18 cellular contexts compared by ENCODE assay signal in the genomic region with DNA sequence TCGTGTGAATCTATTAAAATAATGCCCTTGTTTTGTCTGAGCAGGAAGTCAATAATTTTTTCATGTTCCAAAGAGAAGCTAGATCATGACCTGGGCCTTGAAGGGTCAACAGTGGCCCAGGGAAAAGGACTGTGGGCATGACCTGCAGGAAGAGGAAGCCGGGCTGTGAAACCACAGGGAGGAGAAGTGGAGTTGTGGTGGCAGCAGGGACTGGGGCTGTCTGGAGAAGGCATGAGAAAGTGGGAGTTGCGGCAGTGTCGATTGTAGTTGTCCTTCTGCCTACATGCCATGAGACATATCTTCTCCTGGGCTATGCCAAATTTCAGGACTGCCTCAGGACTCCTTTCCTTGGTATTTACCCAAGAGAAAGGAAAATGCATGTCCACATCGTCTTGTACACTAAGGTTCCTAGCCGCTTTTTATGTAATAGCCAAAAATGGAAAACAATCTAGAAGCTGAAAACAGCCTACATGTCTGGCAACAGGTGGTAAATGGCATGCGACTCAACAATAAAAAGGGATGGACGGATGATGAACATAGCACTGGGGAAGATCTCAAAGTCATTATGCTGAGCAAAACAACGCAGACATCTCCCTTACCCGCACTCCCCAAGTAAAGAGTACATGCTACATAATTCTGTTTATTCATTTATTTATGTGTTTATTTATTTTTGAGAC. TPM values are rescaled to one million over a fixed set of nuclear protein-coding genes. Genes with fewer than 3 reads are reported as not detected.
DNase-seq lines count a peak whose midpoint lies in the region; ATAC-seq and TF ChIP-seq lines count a peak whose summit lies in the region.
"Had no signal": no experiment of that assay in that cellular context is flagged by ENCODE, and none has a peak within 500 bp of the region (broad histone marks: within the 10 kb centered on the region; RNA-seq: fewer than 3 reads in every experiment).

No MANE protein-coding gene starts in this region.

- no peak for TF ChIP-seq CTCF in CD8-positive, alpha-beta T cell (IDR thresholded peaks at IDR 0.05)
- TF ChIP-seq CTCF in osteoblast (IDR thresholded peaks at IDR 0.05; ENCODE audit: extremely low read depth, low read depth, low read length) (no peak), foreskin keratinocyte (conservative IDR thresholded peaks at IDR 0.05) (no peak)

- no peak overlapping the region for H2AFZ ChIP-seq in osteoblast (ENCODE audit: low read length)

- no peaks in the 10 kb centered on the region for H3K9me3 ChIP-seq in CD8-positive, alpha-beta T cell (ENCODE audit: low read length)
- no peaks in the 10 kb centered on the region for H3K9me3 ChIP-seq in osteoblast (ENCODE audit: low read depth, low read length)
- H3K9me3 ChIP-seq: tibial nerve had no signal

- peaks cover 4% of the 10 kb centered on the region for H3K4me1 ChIP-seq in CD8-positive, alpha-beta T cell (ENCODE audit: insufficient read depth, low read length)
- H3K4me1 ChIP-seq in osteoblast (ENCODE audit: insufficient read depth, low read length), result peaks cover 8% of the 10 kb centered on the region
- no peaks in the 10 kb centered on the region for H3K4me1 ChIP-seq in foreskin keratinocyte
- H3K4me1 ChIP-seq: tibial nerve had no signal

- H4K20me1 ChIP-seq in osteoblast (ENCODE audit: insufficient read depth, low read length), result no peaks in the 10 kb centered on the region

- no peak overlapping the region for H3K4me3 Mint-ChIP-seq in CD8-positive, alpha-beta T cell
- H3K4me3 Mint-ChIP-seq: activated CD8-positive, alpha-beta T cell treated with anti-CD3 and anti-CD28 coated beads for 36 hours; activated T-helper 1 cell treated with anti-CD3 and anti-CD28 coated beads, Interleukin-12 subunit alpha, Interleukin-12 subunit beta, Interleukin-2, Interleukin-4 antibody, amounts not matched to agents 30 ng/mL and 10 ng/mL and 1 ng/mL, durations not matched to agents 14 hours and 24 hours and 36 hours had no signal

- H3K36me3 ChIP-seq in CD8-positive, alpha-beta T cell (ENCODE audit: insufficient read depth, low read length), result no peaks in the 10 kb centered on the region
- H3K36me3 ChIP-seq in osteoblast (ENCODE audit: insufficient read depth, low read length), result no peaks in the 10 kb centered on the region
- H3K36me3 ChIP-seq: tibial nerve had no signal

- peaks cover 49% of the 10 kb centered on the region for H3K4me1 Mint-ChIP-seq in CD8-positive, alpha-beta T cell (ENCODE audit: low read depth)

- no peaks in the 10 kb centered on the region for H3K9me3 Mint-ChIP-seq in CD8-positive, alpha-beta T cell
- H3K9me3 Mint-ChIP-seq: activated CD8-positive, alpha-beta T cell treated with anti-CD3 and anti-CD28 coated beads for 36 hours; activated T-helper 1 cell treated with anti-CD3 and anti-CD28 coated beads, Interleukin-12 subunit alpha, Interleukin-12 subunit beta, Interleukin-2, Interleukin-4 antibody, amounts not matched to agents 30 ng/mL and 10 ng/mL and 1 ng/mL, durations not matched to agents 14 hours and 24 hours and 36 hours had no signal

- peak overlapping the region; percentile 60 for H3K27ac Mint-ChIP-seq in CD8-positive, alpha-beta T cell
- H3K27ac Mint-ChIP-seq: activated CD8-positive, alpha-beta T cell treated with anti-CD3 and anti-CD28 coated beads for 36 hours; activated T-helper 1 cell treated with anti-CD3 and anti-CD28 coated beads, Interleukin-12 subunit alpha, Interleukin-12 subunit beta, Interleukin-2, Interleukin-4 antibody, amounts not matched to agents 30 ng/mL and 10 ng/mL and 1 ng/mL, durations not matched to agents 14 hours and 24 hours and 36 hours had no signal

- no peaks in the 10 kb centered on the region for H3K27me3 ChIP-seq in CD8-positive, alpha-beta T cell (ENCODE audit: insufficient read depth, low read length)
- H3K27me3 ChIP-seq in osteoblast (ENCODE audit: insufficient read depth, low read length) (no peaks in the 10 kb centered on the region), foreskin keratinocyte (peaks cover 8% of the 10 kb centered on the region)
- H3K27me3 ChIP-seq: tibial nerve had no signal

- no peak for ATAC-seq in CD8-positive, alpha-beta T cell
- ATAC-seq in left ventricle myocardium superior (peak; percentile 64), foreskin keratinocyte (no peak), GM19397 (IDR thresholded peaks at IDR 0.05; ENCODE audit: unreplicated experiment) (no peak), GM19452 (IDR thresholded peaks at IDR 0.05; ENCODE audit: unreplicated experiment) (no peak)
- ATAC-seq: activated CD8-positive, alpha-beta T cell treated with anti-CD3 and anti-CD28 coated beads for 36 hours had no signal

- H3K79me2 ChIP-seq in osteoblast (ENCODE audit: insufficient read depth, low read length), result no peaks in the 10 kb centered on the region

- H3K36me3 Mint-ChIP-seq in CD8-positive, alpha-beta T cell, result peaks cover 19% of the 10 kb centered on the region

- no peak for DNase-seq in CD8-positive, alpha-beta T cell
- peak; percentile 55 for DNase-seq in NOMO-1 treated with DMSO at 0.1 percent for 48 hours (lab: John Stamatoyannopoulos, UW; ENCODE audit: unreplicated experiment)
- DNase-seq in left ventricle myocardium superior, result no peak
- peak; percentile 35 for DNase-seq in osteoblast (ENCODE audit: insufficient read length, low spot score, missing footprints)
- no peak for DNase-seq in foreskin keratinocyte
- no peak for DNase-seq in GM03348 (ENCODE audit: low spot score)
- DNase-seq: activated CD8-positive, alpha-beta T cell treated with anti-CD3 and anti-CD28 coated beads for 36 hours; NCI-H2081 treated with DMSO at 0.1 percent for 48 hours; NK-92 treated with Interleukin-12 subunit alpha and Interleukin-12 subunit beta, amount 100 ng/mL, for 24 hours; stimulated activated CD4-positive, alpha-beta T cell treated with anti-CD3 and anti-CD28 coated beads, Interleukin-4, amount 100 ng/mL, for 4 hours had no signal

- CTCF ChIA-PET in CD8-positive, alpha-beta T cell (lab: Charles Lee), result no interaction called here

- H3K4me2 ChIP-seq in osteoblast (ENCODE audit: insufficient read depth, low read length), result no peak overlapping the region

- POLR2A ChIA-PET in CD8-positive, alpha-beta T cell (lab: Charles Lee), result no interaction called here

- intact Hi-C loops in CD8-positive, alpha-beta T cell (cut with DNase I, micrococcal nuclease), result no loop called here
- intact Hi-C loops in left ventricle myocardium superior (cut with micrococcal nuclease), result no loop called here

- no peak overlapping the region for H3K4me3 ChIP-seq in CD8-positive, alpha-beta T cell (ENCODE audit: low read depth, low read length)
- no peak overlapping the region for H3K4me3 ChIP-seq in osteoblast (ENCODE audit: insufficient read depth, low read length)
- H3K4me3 ChIP-seq: tibial nerve had no signal

- no peak overlapping the region for H3K27ac ChIP-seq in CD8-positive, alpha-beta T cell (ENCODE audit: low read depth, low read length)
- no peak overlapping the region for H3K27ac ChIP-seq in osteoblast (ENCODE audit: low read depth, low read length)
- H3K27ac ChIP-seq in foreskin keratinocyte, result no peak overlapping the region
- H3K27ac ChIP-seq: epithelial cell of prostate, tibial nerve, VCaP had no signal

- no peaks in the 10 kb centered on the region for H3K27me3 Mint-ChIP-seq in CD8-positive, alpha-beta T cell (ENCODE audit: low read depth)
- H3K27me3 Mint-ChIP-seq: activated CD8-positive, alpha-beta T cell treated with anti-CD3 and anti-CD28 coated beads for 36 hours had no signal

RNA-seq across cellular contexts. Expression of gene PTTG2, which starts 13.6 kb away (rescaled TPM):
- total RNA-seq in CD8-positive, alpha-beta T cell, result 1 to 10 TPM in 1 of 2 experiments, under 1 TPM in 1; 0.98 to 1.4 TPM
- total RNA-seq in left ventricle myocardium superior (1.0 TPM), osteoblast (not detected in 2 replicates), foreskin keratinocyte (not detected in 2 replicates)
- polyA plus RNA-seq in foreskin keratinocyte, result not detected in 2 replicates
- total RNA-seq: activated CD8-positive, alpha-beta T cell treated with anti-CD3 and anti-CD28 coated beads for 36 hours; MCF 10A; renal cortical epithelial cell had no signal

RNA-seq across cellular contexts. Expression of gene TBC1D1, which starts 55.8 kb away (rescaled TPM):
- 10 to 100 TPM; 42.4 to 44.5 TPM for total RNA-seq in CD8-positive, alpha-beta T cell
- total RNA-seq in left ventricle myocardium superior, result 118 TPM
- 66.6 and 81.0 TPM in 2 replicates for total RNA-seq in osteoblast
- total RNA-seq in foreskin keratinocyte, result 74.8 and 83.4 TPM in 2 replicates
- polyA plus RNA-seq in foreskin keratinocyte, result 40.8 and 44.4 TPM in 2 replicates

Comparison
In these comparisons a context has a peak if more than half of its experiments do, and no peak if none do; other contexts are left out.
1. DNase-seq: peak in NOMO-1 treated with DMSO at 0.1 percent for 48 hours (single experiment) and osteoblast (single experiment); none in CD8-positive, alpha-beta T cell (0 of 7), left ventricle myocardium superior (single experiment), foreskin keratinocyte (0 of 2) and GM03348 (single experiment).